Comparison of ENCODE assay signal across 30 cellular contexts in genomic region chr10:28459453-28460144, GRCh38.
DNase-seq lines count a peak whose midpoint lies in the region; ATAC-seq, FAIRE-seq and TF ChIP-seq lines count a peak whose summit lies in the region.
"Had no signal": no experiment of that assay in that cellular context is flagged by ENCODE, and none has a peak within 500 bp of the region (broad histone marks: within the 10 kb centered on the region; RNA-seq: fewer than 3 reads in every experiment).

No MANE protein-coding gene starts in this region.

- H2BK5ac ChIP-seq in H1 (ENCODE audit: low read depth, low read length) (peak overlapping the region; percentile 1; the same call in 1 of the 2 replicates), mesendoderm (ENCODE audit: low read length) (no peak overlapping the region)

- no peak overlapping the region for H3K4ac ChIP-seq in H1 (replicated peaks; ENCODE audit: insufficient read length, low read depth, low read length)
- H3K4ac ChIP-seq in mesendoderm (ENCODE audit: low read depth, low read length), result no peak overlapping the region

- POLR2A ChIA-PET in H1 (lab: Charles Lee; ENCODE audit: partially characterized antibody), result interaction anchor here (0.6 to 1.6 kb wide), 9 partner anchors 9 to 560 kb away, joined by 3 to 6 read pairs (median 4); partner anchors contain the start of gene WAC

- H3K18ac ChIP-seq in H1 (ENCODE audit: extremely low read depth, low read length), result peak overlapping the region; percentile 39; the same call in 1 of the 2 replicates
- no peak overlapping the region for H3K18ac ChIP-seq in mesendoderm (ENCODE audit: low read length)

- H4K5ac ChIP-seq in H1 (ENCODE audit: insufficient read length, low read depth, low read length), result peak overlapping the region; percentile 51
- H4K5ac ChIP-seq in mesendoderm (ENCODE audit: low read length), result no peak overlapping the region

- no peaks in the 10 kb centered on the region for H3K27me3 ChIP-seq in H1 (replicated peaks in 1 of 4; ENCODE audit: control insufficient read depth in 3 of 4, extremely low read depth in 1 of 4, insufficient read depth in 3 of 4, low read length in 3 of 4)
- H3K27me3 ChIP-seq in mesendoderm (ENCODE audit: insufficient read depth, low read length, poor library complexity), result no peaks in the 10 kb centered on the region
- H3K27me3 ChIP-seq: tibial nerve had no signal

- no peak overlapping the region for H2BK20ac ChIP-seq in H1 (ENCODE audit: low read length)

- TF ChIP-seq RAD21 in H1 (IDR thresholded peaks at IDR 0.05 in 1 of 2, conservative IDR thresholded peaks at IDR 0.05 in 1 of 2; ENCODE audit: low read depth in 2 of 2, low read length in 2 of 2), result no peak

- H2AK5ac ChIP-seq in H1 (ENCODE audit: low read depth, low read length) (no peak overlapping the region), mesendoderm (ENCODE audit: low read length) (no peak overlapping the region)

- ATAC-seq in GM21515 (IDR thresholded peaks at IDR 0.05; ENCODE audit: unreplicated experiment), result no peak
- ATAC-seq: activated CD8-positive, alpha-beta T cell treated with anti-CD3 and anti-CD28 coated beads, Interleukin-2, amount 10 ng/mL, durations not matched to agents 7 days and 5 days; CD8-positive, alpha-beta T cell; lower lobe of right lung; naive thymus-derived CD8-positive, alpha-beta T cell; stimulated activated effector memory CD8-positive, alpha-beta T cell treated with anti-CD3 and anti-CD28 coated beads, Interleukin-12 subunit alpha, Interleukin-12 subunit beta, amount 100 ng/mL, for 72 hours had no signal

- no peak for TF ChIP-seq EP300 in H1 (IDR thresholded peaks at IDR 0.05; ENCODE audit: borderline replicate concordance in 1 of 2, low read depth in 2 of 2, low read length in 2 of 2)

- H3K36me3 ChIP-seq in H1 (ENCODE audit: control insufficient read depth in 2 of 4, insufficient read depth in 4 of 4, low read length in 3 of 4), result no peaks in the 10 kb centered on the region
- H3K36me3 ChIP-seq in mesendoderm (ENCODE audit: control insufficient read depth, insufficient read depth, low read length), result no peaks in the 10 kb centered on the region
- H3K36me3 ChIP-seq: lower lobe of right lung, tibial nerve had no signal

- no peak overlapping the region for H3K56ac ChIP-seq in H1 (replicated peaks; ENCODE audit: insufficient read length, low read depth, low read length)
- H3K56ac ChIP-seq in mesendoderm (ENCODE audit: low read length), result no peak overlapping the region

- H3K79me1 ChIP-seq in H1 (ENCODE audit: low read depth, low read length), result no peaks in the 10 kb centered on the region
- no peaks in the 10 kb centered on the region for H3K79me1 ChIP-seq in mesendoderm (ENCODE audit: low read length)

- H3K4me2 ChIP-seq in H1 (ENCODE audit: insufficient read depth in 1 of 2, low read depth in 2 of 2, low read length in 2 of 2) (peak overlapping the region; percentile 5 to 32; a peak in 1 of 4 replicates), mesendoderm (ENCODE audit: low read length) (no peak overlapping the region)

- no peak overlapping the region for H4K91ac ChIP-seq in H1 (replicated peaks; ENCODE audit: insufficient read length, low read length)

- peak in 1 of 2 experiments; percentile 40; a peak in 1 of 3 replicates for TF ChIP-seq POLR2A in H1 (IDR thresholded peaks at IDR 0.05; ENCODE audit: control extremely low read depth in 1 of 2, low read depth in 2 of 2, low read length in 2 of 2)

- WGBS in H1 (ENCODE audit: extremely low coverage in 1 of 2, insufficient coverage in 1 of 2, insufficient read length in 1 of 2, insufficient replicate concordance in 2 of 2, low coverage in 1 of 2, low lambda C conversion rate in 2 of 2, missing lambda C conversion rate in 1 of 2), 2 experiments, result 25% methylated on average over 1 of the region's 4 CpGs; no CpG with 5 or more reads in 1 of the 2 experiments
- WGBS in mesendoderm (ENCODE audit: extremely low coverage, insufficient coverage, low lambda C conversion rate), result no CpG with 5 or more reads among the region's 4 CpGs

- peak overlapping the region; percentile 64 for H2AFZ ChIP-seq in H1 (ENCODE audit: low read length)
- H2AFZ ChIP-seq: GM23248 had no signal

- no peak overlapping the region for H3K14ac ChIP-seq in H1 (ENCODE audit: insufficient read length)

- H3K23me2 ChIP-seq in H1 (ENCODE audit: low read depth, low read length), result no peaks in the 10 kb centered on the region

- no peak overlapping the region for H4K8ac ChIP-seq in H1 (ENCODE audit: extremely low read depth, insufficient read depth, low read length)
- H4K8ac ChIP-seq in mesendoderm (ENCODE audit: low read depth, low read length), result peak overlapping the region; percentile 56

- H3K4me3 ChIP-seq in H1 (ENCODE audit: extremely low read depth in 1 of 4, insufficient read depth in 2 of 4, low read depth in 3 of 4, low read length in 4 of 4) (no peak overlapping the region; a peak in 1 of 8 replicates), mesendoderm (ENCODE audit: low read length) (no peak overlapping the region)
- H3K4me3 ChIP-seq: GM23248, lower lobe of right lung, tibial nerve had no signal

- no peaks in the 10 kb centered on the region for H3K79me2 ChIP-seq in H1 (ENCODE audit: control insufficient read depth in 1 of 2, insufficient read depth in 2 of 2, low read length in 2 of 2)
- H3K79me2 ChIP-seq in mesendoderm (ENCODE audit: control insufficient read depth, insufficient read depth, low read length), result no peaks in the 10 kb centered on the region

- H3K9ac ChIP-seq in H1 (replicated peaks in 1 of 4; ENCODE audit: extremely low read depth in 1 of 4, low read depth in 3 of 4, low read length in 3 of 4) (no peak overlapping the region), mesendoderm (ENCODE audit: low read length) (no peak overlapping the region)
- H3K9ac ChIP-seq: GM23248 had no signal

- peak; percentile 75 for FAIRE-seq in H1 (lab: Jason Lieb, UNC)
- FAIRE-seq: GM12891, RCC 7860 had no signal

- H2BK120ac ChIP-seq in H1 (replicated peaks; ENCODE audit: low read depth, low read length), result peak overlapping the region; percentile 70
- peak overlapping the region; percentile 88 for H2BK120ac ChIP-seq in mesendoderm (ENCODE audit: low read depth, low read length)

- in situ Hi-C loops in GM13977 (cut with MboI; ENCODE audit: low pct_unique_long_range_greater_than_20kb, low sequenced_read_pairs, unreplicated experiment), result no loop called here

- H2BK15ac ChIP-seq in H1 (ENCODE audit: low read length) (no peak overlapping the region), mesendoderm (replicated peaks; ENCODE audit: low read depth) (no peak overlapping the region)

- no peaks in the 10 kb centered on the region; a peak in 1 of 4 replicates for H3K9me3 ChIP-seq in H1 (ENCODE audit: insufficient read depth in 2 of 2, low read depth in 1 of 2, low read length in 1 of 2)
- H3K9me3 ChIP-seq: lower lobe of right lung, tibial nerve had no signal

- H3K27ac ChIP-seq in H1 (ENCODE audit: low read depth, low read length), result peak overlapping the region; percentile 24; the same call in 1 of the 2 replicates
- H3K27ac ChIP-seq in mesendoderm (ENCODE audit: low read depth, low read length), result peak overlapping the region; percentile 3
- H3K27ac ChIP-seq: GM23248, lower lobe of right lung, tibial nerve had no signal

- H3K4me1 ChIP-seq in H1 (replicated peaks in 1 of 4; ENCODE audit: control insufficient read depth in 3 of 4, insufficient read depth in 4 of 4, low read length in 3 of 4), result peaks cover 0 to 2% (median 2%) of the 10 kb centered on the region in 4 experiments; a peak in 4 of 7 replicates
- H3K4me1 ChIP-seq in mesendoderm (ENCODE audit: control insufficient read depth, low read depth, low read length), result no peaks in the 10 kb centered on the region
- H3K4me1 ChIP-seq: lower lobe of right lung, tibial nerve had no signal

- TF ChIP-seq CTCF in GM13977 (IDR thresholded peaks at IDR 0.05; ENCODE audit: extremely low read depth, insufficient read depth, missing control alignments) (no peak), H1 (IDR thresholded peaks at IDR 0.05; ENCODE audit: control extremely low read depth in 1 of 3, insufficient read depth in 1 of 3, low read depth in 1 of 3, low read length in 3 of 3) (no peak)

- no peak overlapping the region for H2BK12ac ChIP-seq in H1 (ENCODE audit: low read depth, low read length)

- DNase-seq in GM13977 (ENCODE audit: low spot score) (peak; percentile 30), OCI-M1 (lab: John Stamatoyannopoulos, UW) (peak; percentile 10), H1 (ENCODE audit: low read depth in 1 of 2, low spot score in 2 of 2) (peak in 1 of 2 experiments; percentile 59), mesendoderm (peak; percentile 74)
- DNase-seq in stimulated activated CD4-positive, alpha-beta T cell treated with anti-CD3 and anti-CD28 coated beads, Interleukin-15, amount 100 ng/mL, for 24 hours, result no peak
- no peak for DNase-seq in central memory CD4-positive, alpha-beta T cell
- no peak for DNase-seq in activated naive CD4-positive, alpha-beta T cell treated with Interleukin-2 at 50 U/mL for 16 hours
- DNase-seq: ACHN; activated CD4-positive, alpha-beta T cell treated with anti-CD3 and anti-CD28 coated beads for 4 hours; activated CD8-positive, alpha-beta T cell treated with anti-CD3 and anti-CD28 coated beads, Interleukin-2, amount 10 ng/mL, durations not matched to agents 7 days and 5 days; activated T-cell treated with anti-CD3 and anti-CD28 coated beads for 4 hours; amygdala; effector CD4-positive, alpha-beta T cell; EL; GM23248; Kasumi-1; lower lobe of right lung; naive thymus-derived CD8-positive, alpha-beta T cell; NCI-H1436 treated with DMSO at 0.1 percent for 48 hours; NCI-H2081 treated with DMSO at 0.1 percent for 48 hours; NCI-H226; NCI-H526 treated with DMSO at 0.1 percent for 48 hours; SHP77 treated with DMSO at 0.1 percent for 48 hours; stimulated activated CD4-positive, alpha-beta T cell treated with anti-CD3 and anti-CD28 coated beads, Interleukin-4, amount 100 ng/mL, for 4 hours had no signal

- H4K20me1 ChIP-seq in H1 (replicated peaks in 1 of 2; ENCODE audit: control insufficient read depth in 1 of 2, insufficient read depth in 2 of 2, low read length in 2 of 2), result no peaks in the 10 kb centered on the region

- H3K23ac ChIP-seq in H1 (ENCODE audit: insufficient read length) (no peak overlapping the region), mesendoderm (ENCODE audit: low read length) (no peak overlapping the region)

- CTCF ChIA-PET in H1 (lab: Charles Lee; ENCODE audit: partially characterized antibody), result interaction anchor here (0.6 to 1.4 kb wide), 4 partner anchors 9 to 24 kb away, joined by 3 to 7 read pairs (median 3); no protein-coding TSS in a partner anchor

TF ChIP-seq in H1, 55 proteins besides CTCF, POLR2A, EP300 and RAD21 (continues in another document):
- TF ChIP-seq KDM5A (IDR thresholded peaks at IDR 0.05; ENCODE audit: low read length) (no peak), ASH2L (IDR thresholded peaks at IDR 0.05; ENCODE audit: low read length) (peak; percentile 82)

Comparison
In these comparisons a context has a peak if more than half of its experiments do, and no peak if none do; other contexts are left out.
1. DNase-seq: peak in GM13977 (single experiment), OCI-M1 (single experiment) and mesendoderm (single experiment); none in stimulated activated CD4-positive, alpha-beta T cell treated with anti-CD3 and anti-CD28 coated beads, Interleukin-15, amount 100 ng/mL, for 24 hours (single experiment), central memory CD4-positive, alpha-beta T cell (single experiment) and activated naive CD4-positive, alpha-beta T cell treated with Interleukin-2 at 50 U/mL for 16 hours (single experiment).